Comparison of ENCODE assay signal across 8 cellular contexts in the genomic region with DNA sequence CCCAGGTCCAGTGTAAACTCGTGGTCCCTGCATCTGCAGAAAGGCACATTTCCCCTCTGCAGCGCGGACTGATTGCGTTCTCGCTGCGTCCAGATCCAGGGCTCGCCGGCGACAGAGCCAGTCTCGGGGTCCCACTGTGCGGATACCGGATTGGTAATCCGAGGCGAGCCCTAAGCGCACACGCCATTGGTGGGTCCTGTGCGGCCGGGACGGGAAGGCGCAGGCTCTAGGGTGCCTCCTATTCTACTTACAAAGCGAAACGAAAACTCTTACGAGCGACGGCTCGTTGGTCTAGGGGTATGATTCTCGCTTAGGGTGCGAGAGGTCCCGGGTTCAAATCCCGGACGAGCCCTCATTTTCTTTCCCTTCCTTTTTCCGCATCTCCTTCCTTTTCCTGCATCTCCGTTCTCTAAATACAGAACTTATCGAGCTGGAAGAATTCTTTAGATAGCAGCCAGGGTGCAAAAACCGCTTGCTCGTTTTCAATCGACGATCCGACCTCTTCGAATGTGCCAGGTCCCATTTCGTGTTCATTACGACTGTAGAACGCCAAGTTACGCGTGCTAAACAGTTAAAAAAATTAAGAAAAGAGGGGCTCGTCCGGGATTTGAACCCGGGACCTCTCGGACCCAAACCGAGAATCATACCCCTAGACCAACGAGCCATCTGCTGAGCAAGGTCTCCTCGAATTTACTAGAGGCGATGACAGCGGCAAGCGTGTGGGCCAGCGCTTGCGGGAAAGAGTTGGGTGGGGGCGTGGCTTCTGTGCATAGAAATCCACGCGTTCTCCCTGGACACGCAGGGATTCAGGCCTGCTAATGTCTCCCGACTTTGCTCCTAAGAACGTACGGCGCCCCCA. TPM values are rescaled to one million over a fixed set of nuclear protein-coding genes. Genes with fewer than 3 reads are reported as not detected.
A peak's percentile ranks its signal among the peaks of the same experiment; 100 is the strongest.
DNase-seq lines count a peak whose midpoint lies in the region; ATAC-seq, FAIRE-seq and TF ChIP-seq lines count a peak whose summit lies in the region.

No MANE protein-coding gene starts in this region.

- peak overlapping the region; percentile 88 for H2AFZ ChIP-seq in DND-41 (ENCODE audit: low read depth, low read length)
- peak overlapping the region; percentile 96 for H2AFZ ChIP-seq in fibroblast of lung (ENCODE audit: low read length)

- no peak for FAIRE-seq in RCC 7860 (lab: Jason Lieb, UNC)

- H3K36me3 Mint-ChIP-seq in activated T-helper 1 cell treated with anti-CD3 and anti-CD28 coated beads, Interleukin-12 subunit alpha, Interleukin-12 subunit beta, Interleukin-2, Interleukin-4 antibody, amounts not matched to agents 30 ng/mL and 10 ng/mL and 1 ng/mL, durations not matched to agents 14 hours and 24 hours and 36 hours (ENCODE audit: low read depth): no peaks in the 10 kb centered on the region
- H3K36me3 Mint-ChIP-seq in naive B cell: no peaks in the 10 kb centered on the region

- H3K27ac Mint-ChIP-seq in activated T-helper 1 cell treated with anti-CD3 and anti-CD28 coated beads, Interleukin-12 subunit alpha, Interleukin-12 subunit beta, Interleukin-2, Interleukin-4 antibody, amounts not matched to agents 30 ng/mL and 10 ng/mL and 1 ng/mL, durations not matched to agents 14 hours and 24 hours and 36 hours: peak overlapping the region; percentile 84
- H3K27ac Mint-ChIP-seq in naive B cell: peak overlapping the region; percentile 91 to 100 (median 98)

- peak overlapping the region; percentile 92 for H3K4me3 Mint-ChIP-seq in activated T-helper 1 cell treated with anti-CD3 and anti-CD28 coated beads, Interleukin-12 subunit alpha, Interleukin-12 subunit beta, Interleukin-2, Interleukin-4 antibody, amounts not matched to agents 30 ng/mL and 10 ng/mL and 1 ng/mL, durations not matched to agents 14 hours and 24 hours and 36 hours
- H3K4me3 Mint-ChIP-seq in naive B cell: peak overlapping the region; percentile 90 to 98 (median 96)

- H3K27me3 ChIP-seq in DND-41 (ENCODE audit: insufficient read depth, low read length, poor library complexity) (peaks cover 1% of the 10 kb centered on the region), fibroblast of lung (ENCODE audit: control insufficient read depth, insufficient read depth, low read length) (peaks cover 3% of the 10 kb centered on the region)

- H4K20me1 ChIP-seq in DND-41 (ENCODE audit: insufficient read depth, low read length) (peaks cover 11% of the 10 kb centered on the region), fibroblast of lung (ENCODE audit: control insufficient read depth, extremely low read depth, insufficient read depth, low read length) (no peaks in the 10 kb centered on the region)

- peaks cover 30% of the 10 kb centered on the region for H3K27me3 Mint-ChIP-seq in activated T-helper 1 cell treated with anti-CD3 and anti-CD28 coated beads, Interleukin-12 subunit alpha, Interleukin-12 subunit beta, Interleukin-2, Interleukin-4 antibody, amounts not matched to agents 30 ng/mL and 10 ng/mL and 1 ng/mL, durations not matched to agents 14 hours and 24 hours and 36 hours (ENCODE audit: insufficient read depth)
- peaks cover 3 to 11% (median 3%) of the 10 kb centered on the region in 3 donors for H3K27me3 Mint-ChIP-seq in naive B cell

- intact Hi-C loops in activated T-helper 1 cell treated with anti-CD3 and anti-CD28 coated beads, Interleukin-12 subunit alpha, Interleukin-12 subunit beta, Interleukin-2, Interleukin-4 antibody, amounts not matched to agents 30 ng/mL and 10 ng/mL and 1 ng/mL, durations not matched to agents 14 hours and 24 hours and 36 hours (cut with micrococcal nuclease): loop anchor here (1.0 to 10.0 kb wide), 8 partner anchors 28 to 1491 kb away; partner anchors contain the start of gene RNF169

- H3K27ac ChIP-seq in DND-41 (ENCODE audit: low read length): peak overlapping the region; percentile 68
- peak overlapping the region; percentile 89 for H3K27ac ChIP-seq in fibroblast of lung (ENCODE audit: insufficient read depth, low read length)

- no peaks in the 10 kb centered on the region for H3K9me3 Mint-ChIP-seq in activated T-helper 1 cell treated with anti-CD3 and anti-CD28 coated beads, Interleukin-12 subunit alpha, Interleukin-12 subunit beta, Interleukin-2, Interleukin-4 antibody, amounts not matched to agents 30 ng/mL and 10 ng/mL and 1 ng/mL, durations not matched to agents 14 hours and 24 hours and 36 hours
- peaks cover 0 to 10% (median 0%) of the 10 kb centered on the region in 7 donors for H3K9me3 Mint-ChIP-seq in naive B cell

- H3K36me3 ChIP-seq in DND-41 (ENCODE audit: insufficient read depth, low read length) (no peaks in the 10 kb centered on the region), fibroblast of lung (ENCODE audit: control insufficient read depth, insufficient read depth, low read length) (no peaks in the 10 kb centered on the region)

- peak overlapping the region; percentile 74 to 94 for H3K4me3 ChIP-seq in DND-41 (ENCODE audit: low read depth in 1 of 2, low read length in 2 of 2)
- H3K4me3 ChIP-seq in fibroblast of lung (replicated peaks in 1 of 4; ENCODE audit: control extremely low read depth in 1 of 4, insufficient read depth in 1 of 4, low read depth in 3 of 4, low read length in 4 of 4): peak overlapping the region; percentile 80 to 91 (median 86)

- peak overlapping the region; percentile 94 for H3K4me2 ChIP-seq in DND-41 (ENCODE audit: insufficient read depth, low read length)
- H3K4me2 ChIP-seq in fibroblast of lung (ENCODE audit: extremely low read depth, insufficient read depth, low read length): peak overlapping the region; percentile 82

- no peaks in the 10 kb centered on the region for H3K79me2 ChIP-seq in DND-41 (ENCODE audit: insufficient read depth, low read length)
- H3K79me2 ChIP-seq in fibroblast of lung (ENCODE audit: control insufficient read depth, insufficient read depth, low read length): no peaks in the 10 kb centered on the region

- peaks cover 39% of the 10 kb centered on the region for H3K4me1 ChIP-seq in DND-41 (ENCODE audit: insufficient read depth, low read length)
- H3K4me1 ChIP-seq in fibroblast of lung (ENCODE audit: control insufficient read depth, extremely low read depth, insufficient read depth, low read length): peaks cover 6% of the 10 kb centered on the region

- DNase-seq in DND-41: peak; percentile 89
- peak; percentile 96 for DNase-seq in KG1 (lab: John Stamatoyannopoulos, UW)
- DNase-seq in RCC 7860 (ENCODE audit: low spot score): peak; percentile 88
- peak; percentile 85 for DNase-seq in activated T-helper 1 cell treated with anti-CD3 and anti-CD28 coated beads, Interleukin-12 subunit alpha, Interleukin-12 subunit beta, Interleukin-2, Interleukin-4 antibody, amounts not matched to agents 30 ng/mL and 10 ng/mL and 1 ng/mL, durations not matched to agents 14 hours and 24 hours and 36 hours (ENCODE audit: low spot score)
- DNase-seq in fibroblast of lung (ENCODE audit: low read depth in 2 of 2): peak; percentile 87 to 94
- peak; percentile 90 for DNase-seq in naive B cell
- DNase-seq in stimulated activated CD8-positive, alpha-beta memory T cell treated with anti-CD3 and anti-CD28 coated beads, Interleukin-7, amount 100 ng/mL, for 48 hours (ENCODE audit: extremely low read depth in 1 of 2, low read depth in 1 of 2): peak; percentile 75 to 86

- ATAC-seq in DND-41 (ENCODE audit: insufficient read depth, low read depth) (peak; percentile 82), GM21737 (IDR thresholded peaks at IDR 0.05; ENCODE audit: unreplicated experiment) (peak; percentile 68), naive B cell (ENCODE audit: low read depth in 2 of 2) (peak; percentile 83 to 86)

- peaks cover 50% of the 10 kb centered on the region for H3K4me1 Mint-ChIP-seq in activated T-helper 1 cell treated with anti-CD3 and anti-CD28 coated beads, Interleukin-12 subunit alpha, Interleukin-12 subunit beta, Interleukin-2, Interleukin-4 antibody, amounts not matched to agents 30 ng/mL and 10 ng/mL and 1 ng/mL, durations not matched to agents 14 hours and 24 hours and 36 hours (ENCODE audit: low read depth)
- H3K4me1 Mint-ChIP-seq in naive B cell: peaks cover 34 to 41% (median 35%) of the 10 kb centered on the region in 3 donors

- H3K9ac ChIP-seq in DND-41 (ENCODE audit: low read depth, low read length): peak overlapping the region; percentile 62
- H3K9ac ChIP-seq in fibroblast of lung (ENCODE audit: insufficient read depth, low read length): peak overlapping the region; percentile 72

- H3K9me3 ChIP-seq in DND-41 (ENCODE audit: insufficient read depth, low read length, severe bottlenecking) (no peaks in the 10 kb centered on the region), fibroblast of lung (ENCODE audit: control insufficient read depth, insufficient read depth, low read depth, low read length) (no peaks in the 10 kb centered on the region)

- TF ChIP-seq CTCF in DND-41 (IDR thresholded peaks at IDR 0.05; ENCODE audit: borderline replicate concordance, extremely low read depth, low read length, poor library complexity, severe bottlenecking) (no peak), fibroblast of lung (conservative IDR thresholded peaks at IDR 0.05 in 1 of 2, IDR thresholded peaks at IDR 0.05 in 1 of 2; ENCODE audit: low read depth in 1 of 2, low read length in 2 of 2) (no peak)

RNA-seq across cellular contexts. Expression of gene WNT11, which starts 29.2 kb away (rescaled TPM):
- total RNA-seq in activated T-helper 1 cell treated with anti-CD3 and anti-CD28 coated beads, Interleukin-12 subunit alpha, Interleukin-12 subunit beta, Interleukin-2, Interleukin-4 antibody, amounts not matched to agents 30 ng/mL and 10 ng/mL and 1 ng/mL, durations not matched to agents 14 hours and 24 hours and 36 hours: 0.39 TPM in 1 of 2 replicates, not detected in the other
- total RNA-seq in fibroblast of lung: 0.33 and 0.51 TPM in 2 replicates
- polyA plus RNA-seq in fibroblast of lung (0.06 and 0.07 TPM in 2 replicates), naive B cell (ENCODE audit: low read depth in 6 of 6) (under 1 TPM in 1 of 6 donors, not detected in 5; 0.13 TPM)
- 0.13 and 0.18 TPM in 2 replicates for polyA plus RNA-seq in fibroblast of lung (2012)
- not detected in 2 replicates for polyA minus RNA-seq in fibroblast of lung (ENCODE audit: low replicate concordance)

Comparison
In these comparisons a context has a peak if more than half of its experiments do, and no peak if none do; other contexts are left out.
1. Peak in every context shown above with its lines: DNase-seq, ATAC-seq, H3K4me3 ChIP-seq and H3K27ac ChIP-seq.